Comparison of ENCODE assay signal across 8 cellular contexts in genomic region chr16:89700649-89701424, GRCh38. TPM values are rescaled to one million over a fixed set of nuclear protein-coding genes. Genes with fewer than 3 reads are reported as not detected.
DNase-seq lines count a peak whose midpoint lies in the region; ATAC-seq and TF ChIP-seq lines count a peak whose summit lies in the region.

No MANE protein-coding gene starts in this region.

- in situ Hi-C loops in HAP-1 (cut with MboI; ENCODE audit: low sequenced_read_pairs): no loop called here

- WGBS in heart right ventricle, 2 donors: 2 to 3% methylated on average over 61 to 78 of the region's 78 CpGs
- WGBS in psoas muscle, 3 donors: 3 to 7% (median 3%) methylated on average over 20 to 78 of the region's 78 CpGs

- H3K27me3 ChIP-seq in Caco-2 (replicated peaks; ENCODE audit: control insufficient read depth, insufficient read depth, low read length) (no peaks in the 10 kb centered on the region), HAP-1 (ENCODE audit: low read depth) (no peaks in the 10 kb centered on the region), PC-9 (ENCODE audit: insufficient read depth, low read depth) (no peaks in the 10 kb centered on the region), heart right ventricle (no peaks in the 10 kb centered on the region), psoas muscle (ENCODE audit: insufficient read depth in 3 of 3, low read length in 2 of 3) (peaks cover 0 to 48% (median 0%) of the 10 kb centered on the region in 3 donors)

- H3K4me1 ChIP-seq in Caco-2 (peaks cover 4% of the 10 kb centered on the region; the same call in 1 of the 2 replicates), HAP-1 (peaks cover 13% of the 10 kb centered on the region), PC-9 (replicated peaks; ENCODE audit: insufficient read depth) (peaks cover 5% of the 10 kb centered on the region; the same call in 1 of the 2 replicates), heart right ventricle (peaks cover 10 to 38% (median 26%) of the 10 kb centered on the region in 9 donors), psoas muscle (peaks cover 20% of the 10 kb centered on the region)

- POLR2A ChIA-PET in Caco-2 (lab: Charles Lee) (interaction anchor here (0.5 to 1.7 kb wide), 6 partner anchors 11 to 173 kb away, joined by 3 to 14 read pairs (median 4); partner anchors contain the start of genes CDK10, TCF25 and VPS9D1), PC-9 (lab: Charles Lee; ENCODE audit: unreplicated experiment) (interaction anchor here (0.6 to 0.9 kb wide), 5 partner anchors 16 to 173 kb away, joined by 4 to 8 read pairs (median 8); partner anchors contain the start of gene TCF25)

- CTCF ChIA-PET in Caco-2 (lab: Charles Lee): interaction anchor here (0.6 to 2.7 kb wide), 27 partner anchors 9 to 937 kb away, joined by 3 to 24 read pairs (median 5); partner anchors contain the start of genes CDK10, FANCA, MC1R and TCF25
- CTCF ChIA-PET in PC-9 (lab: Charles Lee): interaction anchor here (0.7 to 2.0 kb wide), 6 partner anchors 14 to 382 kb away, joined by 3 to 7 read pairs (median 4); partner anchors contain the start of genes CDK10, TCF25, VPS9D1 and ZNF276

- intact Hi-C loops in Caco-2 (cut with micrococcal nuclease; ENCODE audit: unreplicated experiment) (loop anchor here (1.0 to 5.0 kb wide), 5 partner anchors 10 to 160 kb away; partner anchors contain the start of genes CHMP1A and SPATA33), PC-9 (cut with micrococcal nuclease; ENCODE audit: unreplicated experiment) (loop anchor here (1.0 to 10.0 kb wide), 6 partner anchors 18 to 456 kb away; partner anchors contain the start of gene TUBB3), heart right ventricle (cut with DNase I) (loop anchor here in 8 of 10 donors (1.0 to 10.0 kb wide), 9 partner anchors 19 to 171 kb away; partner anchors contain the start of genes VPS9D1 (in 3 of the 8), ZNF276 (in 2 of the 8) and TCF25 (in 1 of the 8)), psoas muscle (cut with DNase I) (loop anchor here in 1 of 2 donors (5.0 to 10.0 kb wide), 2 partner anchors 91 to 164 kb away; no protein-coding TSS in a partner anchor)

- H4K20me1 ChIP-seq in PC-9 (ENCODE audit: insufficient read depth): peaks cover 23% of the 10 kb centered on the region

- no peaks in the 10 kb centered on the region for H3K9me2 ChIP-seq in PC-9 (ENCODE audit: insufficient read depth)

- H3K4me3 ChIP-seq in Caco-2 (ENCODE audit: low read depth, low read length): peak overlapping the region; percentile 87
- peak overlapping the region; percentile 76 for H3K4me3 ChIP-seq in HAP-1
- peak overlapping the region; percentile 67 for H3K4me3 ChIP-seq in PC-9
- peak overlapping the region; percentile 59 to 78 (median 74) for H3K4me3 ChIP-seq in heart right ventricle
- peak overlapping the region; percentile 69 for H3K4me3 ChIP-seq in psoas muscle

- peak overlapping the region; percentile 71 for H2AFZ ChIP-seq in PC-9

- H3K9me3 ChIP-seq in Caco-2 (no peaks in the 10 kb centered on the region), HAP-1 (no peaks in the 10 kb centered on the region), PC-9 (ENCODE audit: insufficient read depth, low read depth) (no peaks in the 10 kb centered on the region), heart right ventricle (no peaks in the 10 kb centered on the region), psoas muscle (no peaks in the 10 kb centered on the region)

- peaks cover 7% of the 10 kb centered on the region for H3K4me1 Mint-ChIP-seq in Caco-2 (ENCODE audit: low read depth, unreplicated experiment)
- peaks cover 13% of the 10 kb centered on the region for H3K4me1 Mint-ChIP-seq in activated naive CD8-positive, alpha-beta T cell treated with anti-CD3 and anti-CD28 coated beads for 36 hours

- peak in 7 of 8 donors; percentile 5 to 26 (median 14) for ATAC-seq in heart right ventricle
- peak in 1 of 4 donors; percentile 4 for ATAC-seq in psoas muscle
- ATAC-seq in GM18861 (IDR thresholded peaks at IDR 0.05; ENCODE audit: unreplicated experiment): no peak

- BruUV-seq in Caco-2 (replicated peaks; lab: Mats Ljungman, UMichigan) (TSS peak; percentile 46), PC-9 (replicated peaks; lab: Mats Ljungman, UMichigan) (TSS peak; percentile 26)

- peaks cover 57% of the 10 kb centered on the region for H3K36me3 Mint-ChIP-seq in Caco-2 (ENCODE audit: insufficient read depth, unreplicated experiment)
- peaks cover 1% of the 10 kb centered on the region for H3K36me3 Mint-ChIP-seq in activated naive CD8-positive, alpha-beta T cell treated with anti-CD3 and anti-CD28 coated beads for 36 hours

- H3K27ac ChIP-seq in PC-9 (peak overlapping the region; percentile 29; the same call in 1 of the 2 replicates), heart right ventricle (peak overlapping the region in 9 of 10 donors; percentile 62 to 85 (median 76)), psoas muscle (peak overlapping the region; percentile 32)

- peak overlapping the region; percentile 77 for H3K27ac Mint-ChIP-seq in Caco-2 (ENCODE audit: unreplicated experiment)
- H3K27ac Mint-ChIP-seq in activated naive CD8-positive, alpha-beta T cell treated with anti-CD3 and anti-CD28 coated beads for 36 hours: peak overlapping the region; percentile 34

- peak overlapping the region; percentile 96 for H3K4me2 ChIP-seq in PC-9

- H3F3A ChIP-seq in PC-9 (ENCODE audit: insufficient read depth, low read depth): peaks cover 34% of the 10 kb centered on the region; the same call in 1 of the 2 replicates

- no peaks in the 10 kb centered on the region for H3K79me2 ChIP-seq in PC-9 (ENCODE audit: low read depth)

- H3K9me3 Mint-ChIP-seq in Caco-2 (ENCODE audit: unreplicated experiment): no peaks in the 10 kb centered on the region
- H3K9me3 Mint-ChIP-seq in activated naive CD8-positive, alpha-beta T cell treated with anti-CD3 and anti-CD28 coated beads for 36 hours: no peaks in the 10 kb centered on the region

- TF ChIP-seq CTCF in Caco-2 (IDR thresholded peaks at IDR 0.05; ENCODE audit: insufficient read depth in 1 of 2, low read depth in 1 of 2, low read length in 1 of 2, severe bottlenecking in 1 of 2, unreplicated experiment in 1 of 2) (peak in 1 of 2 experiments; percentile 39), PC-9 (conservative IDR thresholded peaks at IDR 0.05) (no peak; the same call in 1 of the 2 replicates), heart right ventricle (IDR thresholded peaks at IDR 0.05) (peak in 2 of 9 donors; percentile 7 to 29), psoas muscle (IDR thresholded peaks at IDR 0.05) (no peak)

- peak overlapping the region; percentile 83 for H3K4me3 Mint-ChIP-seq in Caco-2 (ENCODE audit: unreplicated experiment)
- H3K4me3 Mint-ChIP-seq in activated naive CD8-positive, alpha-beta T cell treated with anti-CD3 and anti-CD28 coated beads for 36 hours: peak overlapping the region; percentile 77

- DNase-seq in Caco-2: peak; percentile 73 to 75
- peak in 1 of 2 experiments; percentile 68 for DNase-seq in HAP-1 (ENCODE audit: low spot score in 2 of 2)
- DNase-seq in PC-9: peak; percentile 57 to 66
- DNase-seq in activated naive CD8-positive, alpha-beta T cell treated with anti-CD3 and anti-CD28 coated beads for 36 hours: peak; percentile 74
- no peak for DNase-seq in heart right ventricle
- DNase-seq in psoas muscle: peak in 1 of 2 donors; percentile 61
- DNase-seq in NCI-H1694 treated with DMSO at 0.1 percent for 48 hours (lab: John Stamatoyannopoulos, UW): no peak

- no peaks in the 10 kb centered on the region for H3K27me3 Mint-ChIP-seq in Caco-2 (ENCODE audit: insufficient read depth, unreplicated experiment)
- no peaks in the 10 kb centered on the region for H3K27me3 Mint-ChIP-seq in activated naive CD8-positive, alpha-beta T cell treated with anti-CD3 and anti-CD28 coated beads for 36 hours

- no peaks in the 10 kb centered on the region for H3K36me3 ChIP-seq in Caco-2 (ENCODE audit: control insufficient read depth, insufficient read depth, low read length)
- H3K36me3 ChIP-seq in HAP-1 (replicated peaks): peaks cover 17% of the 10 kb centered on the region
- no peaks in the 10 kb centered on the region for H3K36me3 ChIP-seq in PC-9 (ENCODE audit: low read depth)
- H3K36me3 ChIP-seq in heart right ventricle: peaks cover 0 to 25% (median 0%) of the 10 kb centered on the region in 9 donors
- peaks cover 0 to 2% of the 10 kb centered on the region in 2 donors for H3K36me3 ChIP-seq in psoas muscle (ENCODE audit: insufficient read depth in 1 of 2, low read depth in 1 of 2)

RNA-seq across cellular contexts. Expression of gene SPATA2L, which starts 0.7 kb away (rescaled TPM):
- total RNA-seq in Caco-2 (2022) (16.4 and 18.5 TPM in 2 replicates), PC-9 (2021) (15.3 and 23.8 TPM in 2 replicates), heart right ventricle (1 to 10 TPM; 1.9 to 4.1 (median 2.9) TPM), psoas muscle (1 to 10 TPM in 3 of 4 donors, under 1 TPM in 1; 0.56 to 1.8 (median 1.4) TPM)
- 1 to 10 TPM; 3.2 to 3.3 TPM for total RNA-seq in activated naive CD8-positive, alpha-beta T cell treated with anti-CD3 and anti-CD28 coated beads for 36 hours
- polyA plus RNA-seq in heart right ventricle (10 to 100 TPM in 1 of 2 donors, 1 to 10 TPM in 1; 3.2 to 13.0 TPM), psoas muscle (1 to 10 TPM; 1.0 to 5.9 (median 1.3) TPM)

RNA-seq across cellular contexts. Expression of gene CDK10, which starts 14.3 kb away (rescaled TPM):
- total RNA-seq in Caco-2 (2022) (135 and 140 TPM in 2 replicates), PC-9 (2021) (76.6 and 110 TPM in 2 replicates), heart right ventricle (10 to 100 TPM; 14.7 to 31.4 (median 21.6) TPM), psoas muscle (10 to 100 TPM; 23.0 to 33.5 (median 28.7) TPM)
- total RNA-seq in activated naive CD8-positive, alpha-beta T cell treated with anti-CD3 and anti-CD28 coated beads for 36 hours: 10 to 100 TPM; 72.9 to 77.0 TPM
- polyA plus RNA-seq in heart right ventricle (10 to 100 TPM; 35.9 to 63.4 TPM), psoas muscle (10 to 100 TPM; 31.5 to 47.8 (median 35.6) TPM)

RNA-seq across cellular contexts. Expression of gene VPS9D1, which starts 19.9 kb away (rescaled TPM):
- total RNA-seq in Caco-2 (2022) (6.1 and 6.3 TPM in 2 replicates), PC-9 (2021) (15.2 and 20.4 TPM in 2 replicates), heart right ventricle (10 to 100 TPM in 9 of 10 donors, 1 to 10 TPM in 1; 9.3 to 15.6 (median 11.8) TPM), psoas muscle (1 to 10 TPM; 3.7 to 7.0 (median 5.6) TPM)
- total RNA-seq in activated naive CD8-positive, alpha-beta T cell treated with anti-CD3 and anti-CD28 coated beads for 36 hours: 1 to 10 TPM; 1.6 TPM
- polyA plus RNA-seq in heart right ventricle (10 to 100 TPM in 1 of 2 donors, 1 to 10 TPM in 1; 7.0 to 41.0 TPM), psoas muscle (10 to 100 TPM in 1 of 3 donors, 1 to 10 TPM in 2; 4.0 to 10.3 (median 5.2) TPM)

RNA-seq across cellular contexts. Expression of gene ZNF276, which starts 20.5 kb away (rescaled TPM):
- total RNA-seq in Caco-2 (2022) (28.1 and 35.4 TPM in 2 replicates), PC-9 (2021) (28.8 and 32.0 TPM in 2 replicates), heart right ventricle (10 to 100 TPM in 9 of 10 donors, 1 to 10 TPM in 1; 8.2 to 16.0 (median 12.8) TPM), psoas muscle (10 to 100 TPM; 11.5 to 13.6 (median 11.7) TPM)
- 10 to 100 TPM; 24.7 to 24.9 TPM for total RNA-seq in activated naive CD8-positive, alpha-beta T cell treated with anti-CD3 and anti-CD28 coated beads for 36 hours
- polyA plus RNA-seq in heart right ventricle (10 to 100 TPM; 12.2 to 29.3 TPM), psoas muscle (10 to 100 TPM in 1 of 3 donors, 1 to 10 TPM in 2; 7.6 to 11.1 (median 9.9) TPM)

RNA-seq across cellular contexts. Expression of gene SPATA33, which starts 43.2 kb away (rescaled TPM):
- 19.7 and 29.1 TPM in 2 replicates for total RNA-seq in Caco-2 (2022)
- 21.0 and 25.6 TPM in 2 replicates for total RNA-seq in PC-9 (2021)
- total RNA-seq in activated naive CD8-positive, alpha-beta T cell treated with anti-CD3 and anti-CD28 coated beads for 36 hours: 10 to 100 TPM in 1 of 2 experiments, 1 to 10 TPM in 1; 7.0 to 10.2 TPM
- 1 to 10 TPM in 9 of 10 donors, under 1 TPM in 1; 0.76 to 4.6 (median 2.4) TPM for total RNA-seq in heart right ventricle
- polyA plus RNA-seq in heart right ventricle: 1 to 10 TPM; 4.1 TPM
- total RNA-seq in psoas muscle: 1 to 10 TPM; 1.2 to 3.0 (median 2.5) TPM
- 1 to 10 TPM; 2.3 to 8.2 (median 4.8) TPM for polyA plus RNA-seq in psoas muscle

Comparison
In these comparisons a context has a peak if more than half of its experiments do, and no peak if none do; other contexts are left out.
1. DNase-seq: peak in Caco-2 (2 of 2), PC-9 (2 of 2) and activated naive CD8-positive, alpha-beta T cell treated with anti-CD3 and anti-CD28 coated beads for 36 hours (single experiment); none in heart right ventricle (0 of 2) and NCI-H1694 treated with DMSO at 0.1 percent for 48 hours (single experiment).
2. Peak in every context shown above with its lines, with median percentiles within 50 percentile points of each other: H3K4me3 ChIP-seq and H3K27ac ChIP-seq.